Comparison of ENCODE assay signal across 8 cellular contexts in the genomic region with DNA sequence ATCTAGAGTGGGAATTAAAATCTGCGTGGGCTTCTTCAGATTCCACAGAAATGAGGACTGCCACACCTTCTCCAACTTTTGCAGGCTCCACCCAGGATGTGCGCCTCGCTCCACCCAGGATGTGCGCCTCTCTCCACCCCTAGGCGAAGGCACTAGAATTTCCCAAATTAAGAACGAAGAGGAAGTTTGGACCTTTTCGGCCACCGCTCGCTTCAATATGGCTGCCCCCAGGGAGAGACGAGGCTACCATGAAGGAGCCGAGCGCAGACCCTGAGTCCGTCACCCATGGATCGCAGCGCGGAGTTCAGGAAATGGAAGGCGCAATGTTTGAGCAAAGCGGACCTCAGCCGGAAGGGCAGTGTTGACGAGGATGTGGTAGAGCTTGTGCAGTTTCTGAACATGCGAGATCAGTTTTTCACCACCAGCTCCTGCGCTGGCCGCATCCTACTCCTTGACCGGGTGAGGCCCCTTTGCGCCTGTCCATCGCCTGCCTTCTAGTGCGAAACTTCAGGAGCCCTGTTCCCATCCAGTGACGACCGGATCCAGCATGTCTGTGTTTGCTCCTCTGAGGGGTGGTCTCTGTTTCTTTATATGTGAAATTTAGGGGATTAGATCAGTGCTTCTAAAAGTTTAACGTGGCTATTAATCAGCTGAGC. TPM values are rescaled to one million over a fixed set of nuclear protein-coding genes. Genes with fewer than 3 reads are reported as not detected.
DNase-seq lines count a peak whose midpoint lies in the region; ATAC-seq, FAIRE-seq and TF ChIP-seq lines count a peak whose summit lies in the region.

TSS of gene CRYZ (minus strand) at position 91 of the 656 bp plus-strand sequence. CDS start 8,229 bp downstream, outside the sequence.
TSS of gene TYW3 (plus strand) at position 193 of the 656 bp plus-strand sequence. CDS start at position 286, 93 bp downstream.

- H3K36me3 Mint-ChIP-seq in central memory CD8-positive, alpha-beta T cell (ENCODE audit: insufficient read depth): peaks cover 15% of the 10 kb centered on the region

- peak; percentile 63 for ATAC-seq in GM19023 (IDR thresholded peaks at IDR 0.05; ENCODE audit: unreplicated experiment)
- peak; percentile 73 for ATAC-seq in HG03280 (IDR thresholded peaks at IDR 0.05; ENCODE audit: unreplicated experiment)
- peak; percentile 83 for ATAC-seq in central memory CD8-positive, alpha-beta T cell (replicated peaks; ENCODE audit: extremely low read depth, poor library complexity, severe bottlenecking)

- peak within 1 kb of the TSS; percentile 88 to 96 for H3K4me3 ChIP-seq in kidney (ENCODE audit: low read length in 2 of 2)

- DNase-seq in AG08396 (ENCODE audit: low spot score): peak; percentile 81
- peak; percentile 97 to 98 for DNase-seq in NCI-H446 (lab: John Stamatoyannopoulos, UW)
- DNase-seq in activated CD4-positive, CD25-positive, alpha-beta regulatory T cell treated with anti-CD3 and anti-CD28 coated beads, Interleukin-2, amount 50 U/mL, for 16 hours (ENCODE audit: low read depth, low spot score): peak; percentile 65
- peak; percentile 67 to 75 for DNase-seq in central memory CD8-positive, alpha-beta T cell (ENCODE audit: low spot score in 2 of 2)
- DNase-seq in kidney: peak; percentile 95
- peak; percentile 87 for DNase-seq in stimulated activated CD4-positive, alpha-beta T cell treated with anti-CD3 and anti-CD28 coated beads, Interleukin-15, amount 100 ng/mL, for 24 hours

- TF ChIP-seq CTCF in kidney (IDR thresholded peaks at IDR 0.05; ENCODE audit: borderline replicate concordance, extremely low read depth, insufficient read depth): no peak

- no peak for FAIRE-seq in kidney (lab: Jason Lieb, UNC)

- peaks cover 7 to 9% of the 10 kb centered on the region in 2 donors for H3K4me1 ChIP-seq in kidney (ENCODE audit: control insufficient read depth in 1 of 2, insufficient read depth in 1 of 2, low read depth in 1 of 2, low read length in 2 of 2)

- H3K27ac ChIP-seq in kidney (ENCODE audit: low read depth in 2 of 2, low read length in 2 of 2): peak within 1 kb of the TSS; percentile 88 to 95

- H3K4me1 Mint-ChIP-seq in central memory CD8-positive, alpha-beta T cell: peaks cover 49% of the 10 kb centered on the region

- H3K27ac Mint-ChIP-seq in central memory CD8-positive, alpha-beta T cell (ENCODE audit: low read depth): peak within 1 kb of the TSS; percentile 91

- no peaks in the 10 kb centered on the region for H3K9me3 Mint-ChIP-seq in central memory CD8-positive, alpha-beta T cell

- no peaks in the 10 kb centered on the region for H3K9me3 ChIP-seq in kidney (ENCODE audit: control insufficient read depth in 1 of 2, low read length in 2 of 2)

- no peaks in the 10 kb centered on the region for H3K27me3 Mint-ChIP-seq in central memory CD8-positive, alpha-beta T cell

- H3K36me3 ChIP-seq in kidney (ENCODE audit: control insufficient read depth in 1 of 2, insufficient read depth in 2 of 2, low read length in 2 of 2): peaks cover 0 to 7% of the 10 kb centered on the region in 2 donors

- intact Hi-C loops in kidney (cut with DNase I): no loop called here

- peak within 1 kb of the TSS; percentile 88 for H3K4me3 Mint-ChIP-seq in central memory CD8-positive, alpha-beta T cell

- peak within 1 kb of the TSS; percentile 78 to 85 for H3K9ac ChIP-seq in kidney (ENCODE audit: low read length in 2 of 2)

RNA-seq across cellular contexts. Expression of gene CRYZ, which starts in this region (rescaled TPM):
- total RNA-seq in kidney: 160 TPM
- polyA plus RNA-seq in kidney (ENCODE audit: insufficient read depth, low read depth, low replicate concordance): 207 TPM

RNA-seq across cellular contexts. Expression of gene TYW3, which starts in this region (rescaled TPM):
- total RNA-seq in kidney: 17.1 TPM
- 22.1 TPM for polyA plus RNA-seq in kidney (ENCODE audit: insufficient read depth, low read depth, low replicate concordance)

Comparison
In these comparisons a context has a peak if more than half of its experiments do, and no peak if none do; other contexts are left out.
1. Peak in every context shown above with its lines: DNase-seq, ATAC-seq, H3K4me3 ChIP-seq and H3K27ac ChIP-seq.